Comparison of ENCODE assay signal across 11 cellular contexts in genomic region chr6:35668708-35669440, GRCh38. TPM values are rescaled to one million over a fixed set of nuclear protein-coding genes. Genes with fewer than 3 reads are reported as not detected.
DNase-seq lines count a peak whose midpoint lies in the region; ATAC-seq, FAIRE-seq and TF ChIP-seq lines count a peak whose summit lies in the region.
"Had no signal": no experiment of that assay in that cellular context is flagged by ENCODE, and none has a peak within 500 bp of the region (broad histone marks: within the 10 kb centered on the region; RNA-seq: fewer than 3 reads in every experiment).

No MANE protein-coding gene starts in this region.

- H3K4me1 Mint-ChIP-seq in IgD-negative memory B cell: peaks cover 11 to 22% (median 18%) of the 10 kb centered on the region in 3 donors

- H3K4me1 ChIP-seq in BLaER1 treated with 17β-estradiol and CSF1 and Interleukin-3, amounts not matched to agents 10 nM and 100 nM: peaks cover 43 to 80% (median 62%) of the 10 kb centered on the region in 10 experiments
- H3K4me1 ChIP-seq in K562 (replicated peaks in 1 of 2; ENCODE audit: control insufficient read depth in 2 of 2, insufficient read depth in 2 of 2, low read length in 2 of 2): peaks cover 7 to 14% of the 10 kb centered on the region in 2 experiments; a peak in 3 of 5 replicates
- no peaks in the 10 kb centered on the region for H3K4me1 ChIP-seq in uterus

- H3K27me3 ChIP-seq in BLaER1 treated with 17β-estradiol and CSF1 and Interleukin-3, amounts not matched to agents 10 nM and 100 nM: no peaks in the 10 kb centered on the region
- H3K27me3 ChIP-seq in K562 (ENCODE audit: control insufficient read depth in 2 of 2, insufficient read depth in 2 of 2, low read length in 2 of 2): no peaks in the 10 kb centered on the region
- H3K27me3 ChIP-seq in uterus: no peaks in the 10 kb centered on the region
- H3K27me3 ChIP-seq: sigmoid colon had no signal

- ATAC-seq in K562 (no peak), HG02938 (IDR thresholded peaks at IDR 0.05; ENCODE audit: unreplicated experiment) (no peak)

- no peak for DNase-seq in K562 (ENCODE audit: extremely low read depth in 1 of 4, low spot score in 3 of 4)
- peak; percentile 28 to 60 for DNase-seq in lung microvascular endothelial cell (ENCODE audit: low read depth in 2 of 2)
- DNase-seq in uterus: no peak
- no peak for DNase-seq in globus pallidus (ENCODE audit: low spot score)
- no peak for DNase-seq in GM13977 (ENCODE audit: low spot score)
- DNase-seq: DMS79 treated with DMSO at 0.1 percent for 48 hours, NCI-H2081, sigmoid colon had no signal

- H3K27ac ChIP-seq in BLaER1 treated with 17β-estradiol and CSF1 and Interleukin-3, amounts not matched to agents 10 nM and 100 nM: peak overlapping the region; percentile 68 to 86 (median 83)
- no peak overlapping the region for H3K27ac ChIP-seq in K562 (ENCODE audit: extremely low read depth, low read depth, low read length)
- H3K27ac ChIP-seq in uterus: no peak overlapping the region

- no peaks in the 10 kb centered on the region for H3K9me3 Mint-ChIP-seq in IgD-negative memory B cell

- peaks cover 2% of the 10 kb centered on the region for H3K36me3 Mint-ChIP-seq in IgD-negative memory B cell

- no peak overlapping the region for H2AFZ ChIP-seq in K562 (ENCODE audit: low read depth, low read length)

- no TSS peak for BruUV-seq in K562 (replicated peaks; lab: Mats Ljungman, UMichigan)

- TF ChIP-seq POLR2A in K562 (conservative IDR thresholded peaks at IDR 0.05) (no peak), uterus (IDR thresholded peaks at IDR 0.05) (no peak)

- TF ChIP-seq CTCF in K562 (IDR thresholded peaks at IDR 0.05 in 2 of 3, conservative IDR thresholded peaks at IDR 0.05 in 1 of 3; ENCODE audit: insufficient read depth in 2 of 3, low read depth in 1 of 3, low read length in 3 of 3) (no peak), uterus (IDR thresholded peaks at IDR 0.05) (no peak), GM13977 (IDR thresholded peaks at IDR 0.05; ENCODE audit: extremely low read depth, insufficient read depth, missing control alignments) (no peak)

- peak overlapping the region in 10 of 11 experiments; percentile 53 to 78 (median 68); a peak in 20 of 22 replicates for H3K9ac ChIP-seq in BLaER1 treated with 17β-estradiol and CSF1 and Interleukin-3, amounts not matched to agents 10 nM and 100 nM
- no peak overlapping the region for H3K9ac ChIP-seq in K562 (ENCODE audit: insufficient read depth in 1 of 2, low read depth in 2 of 2, low read length in 2 of 2)

- no peak for TF ChIP-seq RAD21 in K562 (CRISPR knock-in tag; conservative IDR thresholded peaks at IDR 0.05 in 1 of 2, IDR thresholded peaks at IDR 0.05 in 1 of 2)

- peaks cover 0 to 6% (median 0%) of the 10 kb centered on the region in 11 experiments; a peak in 2 of 22 replicates for H3K9me3 ChIP-seq in BLaER1 treated with 17β-estradiol and CSF1 and Interleukin-3, amounts not matched to agents 10 nM and 100 nM (replicated peaks in 1 of 11)
- H3K9me3 ChIP-seq in K562 (replicated peaks; ENCODE audit: control insufficient read depth, insufficient read depth, low read depth, low read length) (no peaks in the 10 kb centered on the region; the same call in 1 of the 2 replicates), uterus (no peaks in the 10 kb centered on the region)
- H3K9me3 ChIP-seq: sigmoid colon had no signal

- no peaks in the 10 kb centered on the region for H3K9me1 ChIP-seq in K562 (ENCODE audit: control insufficient read depth, insufficient read depth, low read length)

- H3K36me3 ChIP-seq in BLaER1 treated with 17β-estradiol and CSF1 and Interleukin-3, amounts not matched to agents 10 nM and 100 nM: peaks cover 0 to 18% (median 0%) of the 10 kb centered on the region in 11 experiments; a peak in 4 of 22 replicates
- peaks cover 8% of the 10 kb centered on the region for H3K36me3 ChIP-seq in K562 (ENCODE audit: control insufficient read depth, insufficient read depth, low read length)
- no peaks in the 10 kb centered on the region for H3K36me3 ChIP-seq in uterus

- H3K4me3 Mint-ChIP-seq in IgD-negative memory B cell: peak overlapping the region; percentile 8 to 84 (median 48)

- no peak for TF ChIP-seq EP300 in K562 (IDR thresholded peaks at IDR 0.05; ENCODE audit: low read length)

- POLR2A ChIA-PET in K562 (lab: Yijun Ruan, JAX): interaction anchor here (0.7 to 2.9 kb wide), 3 partner anchors 10 to 18 kb away, joined by 3 to 11 read pairs (median 3); no protein-coding TSS in a partner anchor

- FAIRE-seq in K562 (lab: Jason Lieb, UNC): no peak

- CTCF ChIA-PET in K562 (lab: Yijun Ruan, JAX; ENCODE audit: low intra/inter-chr PET ratio): no interaction called here

- peak overlapping the region; percentile 58 to 99 (median 80) for H3K4me2 ChIP-seq in BLaER1 treated with 17β-estradiol and CSF1 and Interleukin-3, amounts not matched to agents 10 nM and 100 nM
- no peak overlapping the region for H3K4me2 ChIP-seq in K562 (ENCODE audit: insufficient read depth, low read length)

- H3K27me3 Mint-ChIP-seq in IgD-negative memory B cell: no peaks in the 10 kb centered on the region

- H3K4me3 ChIP-seq in BLaER1 treated with 17β-estradiol and CSF1 and Interleukin-3, amounts not matched to agents 10 nM and 100 nM: peak overlapping the region; percentile 16 to 49 (median 32); a peak in 11 of 20 replicates
- H3K4me3 ChIP-seq in K562 (no peak overlapping the region), uterus (no peak overlapping the region)
- H3K4me3 ChIP-seq: sigmoid colon had no signal

- H3K27ac Mint-ChIP-seq in IgD-negative memory B cell: peak overlapping the region; percentile 40 to 81 (median 53)

- intact Hi-C loops in K562 (cut with micrococcal nuclease) (no loop called here), uterus (cut with DNase I; ENCODE audit: low total_unique reads) (no loop called here)

- H3K79me2 ChIP-seq in K562 (ENCODE audit: control insufficient read depth, insufficient read depth, low read length): peaks cover 93% of the 10 kb centered on the region

- in situ Hi-C loops in K562 (cut with MboI) (no loop called here), GM13977 (cut with MboI; ENCODE audit: low pct_unique_long_range_greater_than_20kb, low sequenced_read_pairs, unreplicated experiment) (no loop called here)

- H4K20me1 ChIP-seq in BLaER1 treated with 17β-estradiol and CSF1 and Interleukin-3, amounts not matched to agents 10 nM and 100 nM: peaks cover 0 to 8% (median 0%) of the 10 kb centered on the region in 11 experiments; a peak in 1 of 22 replicates
- no peaks in the 10 kb centered on the region for H4K20me1 ChIP-seq in K562 (replicated peaks; ENCODE audit: control insufficient read depth, insufficient read depth, low read length)

TF ChIP-seq in K562, 482 proteins besides CTCF, POLR2A, EP300 and RAD21:
- TF ChIP-seq KLF6 (CRISPR knock-in tag; IDR thresholded peaks at IDR 0.05; ENCODE audit: borderline replicate concordance) (no peak), RBM25 (IDR thresholded peaks at IDR 0.05; ENCODE audit: low read depth, low read length, severe bottlenecking) (no peak), PHF21A (IDR thresholded peaks at IDR 0.05; ENCODE audit: borderline replicate concordance, low read depth) (no peak), CEBPB (tag; IDR thresholded peaks at IDR 0.05) (peak; percentile 88), ZNF311 (CRISPR knock-in tag; IDR thresholded peaks at IDR 0.05) (no peak), MAFG (tag; conservative IDR thresholded peaks at IDR 0.05) (no peak), SAFB2 (IDR thresholded peaks at IDR 0.05; ENCODE audit: borderline replicate concordance, low read depth, low read length, severe bottlenecking) (no peak), MCM5 (IDR thresholded peaks at IDR 0.05; ENCODE audit: low read depth) (no peak), CEBPG (CRISPR knock-in tag; IDR thresholded peaks at IDR 0.05) (no peak), CEBPG (tag; conservative IDR thresholded peaks at IDR 0.05 in 1 of 2, IDR thresholded peaks at IDR 0.05 in 1 of 2) (peak; percentile 60 to 91)

RNA-seq across cellular contexts. Expression of gene FKBP5, which starts 19.8 kb away (rescaled TPM):
- polyA plus RNA-seq in IgD-negative memory B cell (25.1 TPM), K562 (2011; rRNA removed) (59.7 and 86.1 TPM in 2 replicates), K562 (2014; fragmentation: Illumina TruSeq; extraction: Trizol) (128 and 151 TPM in 2 replicates), K562 (2014; fragmentation: Nextera tagmentation; extraction: Ambion mirVana) (10 to 100 TPM; 32.7 to 46.1 TPM), K562 (2014; rRNA removed) (76.6 and 76.8 TPM in 2 replicates)
- 23.5 and 58.7 TPM in 2 replicates for total RNA-seq in K562 (2011; cell fraction: chromatin; rRNA removed; ENCODE audit: low replicate concordance)
- total RNA-seq in K562 (2011; cell fraction: nucleolus; rRNA removed): 14.5 and 19.2 TPM in 2 replicates
- total RNA-seq in K562 (2011; cell fraction: nucleoplasm; rRNA removed): 38.3 and 72.2 TPM in 2 replicates
- total RNA-seq in K562 (2014; rRNA removed) (75.0 and 82.8 TPM in 2 replicates), K562 (2014; rRNA removed; fragmentation: Illumina TruSeq; extraction: Trizol) (54.2 and 65.9 TPM in 2 replicates), K562 (2015; rRNA removed; fragmentation: Illumina TruSeq; extraction: Trizol) (39.9 and 43.8 TPM in 2 replicates), K562 (2021) (92.0 and 104 TPM in 2 replicates), lung microvascular endothelial cell (37.3 and 40.1 TPM in 2 replicates), uterus (100 to 1,000 TPM in 2 of 4 donors, 10 to 100 TPM in 2; 35.1 to 197 (median 84.5) TPM)
- polyA plus RNA-seq in K562 (2011; cell fraction: cytosol; rRNA removed): 22.1 and 33.5 TPM in 2 replicates
- polyA plus RNA-seq in K562 (2011; cell fraction: nucleus; rRNA removed): 22.5 and 23.2 TPM in 2 replicates
- polyA plus RNA-seq in K562 (2012): 43.9 and 85.0 TPM in 2 replicates
- 71.5 and 74.0 TPM in 2 replicates for polyA minus RNA-seq in K562 (2011; rRNA and poly(A)+ RNA removed)
- polyA minus RNA-seq in K562 (2011; cell fraction: cytosol; rRNA and poly(A)+ RNA removed): 31.1 and 38.9 TPM in 2 replicates
- 13.3 and 18.5 TPM in 2 replicates for polyA minus RNA-seq in K562 (2011; cell fraction: nucleus; rRNA and poly(A)+ RNA removed)

Comparison
In these comparisons a context has a peak if more than half of its experiments do, and no peak if none do; other contexts are left out.
1. H3K27ac ChIP-seq: peak in BLaER1 treated with 17β-estradiol and CSF1 and Interleukin-3, amounts not matched to agents 10 nM and 100 nM (11 of 11); none in K562 (single experiment) and uterus (0 of 2).
2. H3K4me3 ChIP-seq: peak in BLaER1 treated with 17β-estradiol and CSF1 and Interleukin-3, amounts not matched to agents 10 nM and 100 nM (10 of 10); none in K562 (single experiment) and uterus (0 of 2).
3. H3K9ac ChIP-seq: peak in BLaER1 treated with 17β-estradiol and CSF1 and Interleukin-3, amounts not matched to agents 10 nM and 100 nM (10 of 11); none in K562 (0 of 2).
4. DNase-seq: peak in lung microvascular endothelial cell (2 of 2); none in K562 (0 of 4), uterus (0 of 2), globus pallidus (single experiment) and GM13977 (single experiment).